Comparison of ENCODE assay signal across 8 cellular contexts in genomic region chr1:146012703-146013565, GRCh38.
DNase-seq lines count a peak whose midpoint lies in the region; ATAC-seq and TF ChIP-seq lines count a peak whose summit lies in the region.

No MANE protein-coding gene starts in this region.

- H3K36me3 Mint-ChIP-seq in nephron progenitor cell (ENCODE audit: low read depth): no peaks in the 10 kb centered on the region

- H3K4me3 Mint-ChIP-seq in nephron progenitor cell: no peak overlapping the region

- TF ChIP-seq CTCF in nephron progenitor cell (IDR thresholded peaks at IDR 0.05): peak; percentile 61

- H3K27me3 Mint-ChIP-seq in nephron progenitor cell (ENCODE audit: low read depth, poor library complexity): peaks cover 36% of the 10 kb centered on the region

- no peaks in the 10 kb centered on the region for H3K9me3 Mint-ChIP-seq in nephron progenitor cell

- CTCF ChIA-PET in HEK293T (lab: Yijun Ruan, JAX): interaction anchor here (0.7 to 1.4 kb wide), 4 partner anchors 19 to 154 kb away, joined by 3 to 10 read pairs (median 4); partner anchors contain the start of gene PIAS3

- peaks cover 10% of the 10 kb centered on the region for H3K4me1 Mint-ChIP-seq in nephron progenitor cell

- ATAC-seq in HG03108 (IDR thresholded peaks at IDR 0.05; ENCODE audit: unreplicated experiment) (no peak), GM21786 (IDR thresholded peaks at IDR 0.05; ENCODE audit: unreplicated experiment) (no peak)

- H3K27ac Mint-ChIP-seq in nephron progenitor cell: no peak overlapping the region

- POLR2A ChIA-PET in HEK293T (lab: Yijun Ruan, JAX): interaction anchor here (1.0 to 1.7 kb wide), 4 partner anchors 17 to 167 kb away, joined by 3 to 5 read pairs (median 4); partner anchors contain the start of genes NUDT17 and TXNIP

- DNase-seq in COLO829 (ENCODE audit: low spot score) (peak; percentile 71), HEK293T (ENCODE audit: extremely low spot score) (peak; percentile 65), NCI-H69 (lab: John Stamatoyannopoulos, UW) (peak; percentile 84), fibroblast of gingiva (ENCODE audit: low read depth) (peak; percentile 70), nephron progenitor cell (no peak)
- DNase-seq in activated CD4-positive, alpha-beta T cell treated with anti-CD3 and anti-CD28 coated beads, Interleukin-2, amount 50 U/mL, for 4 hours: peak; percentile 46 to 52

TF ChIP-seq in HEK293T, 16 proteins besides CTCF, POLR2A, EP300 and RAD21:
- TF ChIP-seq SUZ12 (IDR thresholded peaks at IDR 0.05): no peak
- 0 out of 2 replicates have a peak, but pooled peaks have one; percentile 10 for TF ChIP-seq ZNF384 (IDR thresholded peaks at IDR 0.05)
- no peak for TF ChIP-seq HDGF (IDR thresholded peaks at IDR 0.05; ENCODE audit: borderline replicate concordance)
- TF ChIP-seq CTBP1 (IDR thresholded peaks at IDR 0.05; ENCODE audit: borderline replicate concordance): no peak
- no peak for TF ChIP-seq FOXK2 (IDR thresholded peaks at IDR 0.05)
- no peak for TF ChIP-seq TARDBP (IDR thresholded peaks at IDR 0.05)
